22 cellular contexts compared by ENCODE assay signal in the genomic region with DNA sequence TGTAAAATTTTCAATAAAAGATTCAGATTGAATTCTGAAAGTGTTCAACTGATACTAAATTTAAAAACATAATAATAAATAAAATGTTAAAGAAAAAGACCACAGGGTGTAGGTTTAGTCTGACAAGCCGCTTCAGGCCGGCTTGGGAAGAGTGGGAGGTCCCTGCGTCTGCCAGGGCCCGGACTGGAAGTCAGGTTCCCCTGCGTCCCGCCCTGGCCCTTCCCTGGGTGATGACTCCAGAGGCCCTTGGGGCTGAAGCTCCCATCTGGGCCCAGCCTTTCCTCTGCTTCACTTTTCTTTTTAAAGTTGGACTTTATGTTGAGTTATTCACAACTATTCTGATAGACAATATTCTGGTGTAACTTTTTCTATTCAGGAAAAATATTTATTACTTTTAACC.
"Had no signal": no experiment of that assay in that cellular context is flagged by ENCODE, and none has a peak within 500 bp of the region (broad histone marks: within the 10 kb centered on the region; RNA-seq: fewer than 3 reads in every experiment).

No MANE protein-coding gene starts in this region.

- H3K4me3 ChIP-seq: MG63, Peyer's patch had no signal

- H3K27me3 ChIP-seq: MG63, Peyer's patch had no signal

- H3K27ac ChIP-seq: Peyer's patch, RWPE1 had no signal

- H3K36me3 ChIP-seq: MG63, Peyer's patch had no signal

- DNase-seq: activated CD4-positive, alpha-beta T cell treated with anti-CD3 and anti-CD28 coated beads for 1 hour; activated CD4-positive, alpha-beta T cell treated with anti-CD3 and anti-CD28 coated beads, Interleukin-2, amount 10 ng/mL, durations not matched to agents 24 days and 14 days; activated CD4-positive, alpha-beta T cell treated with anti-CD3 and anti-CD28 coated beads, Interleukin-2, amount 50 U/mL, for 48 hours; activated CD8-positive, alpha-beta memory T cell treated with anti-CD3 and anti-CD28 coated beads, Interleukin-2, amount 10 ng/mL, durations not matched to agents 7 days and 5 days; activated gamma-delta T cell; activated naive CD4-positive, alpha-beta T cell treated with anti-CD3 and anti-CD28 coated beads for 36 hours; activated T-cell treated with anti-CD3 and anti-CD28 coated beads, Interleukin-2, amount 50 U/mL, for 24 hours; amygdala; MG63; MV-4-11; NCI-H1092 treated with DMSO at 0.1 percent for 48 hours; NCI-H1417 treated with DMSO at 0.1 percent for 48 hours; NCI-H187; NCI-H2081 treated with DMSO at 0.1 percent for 48 hours; NCI-H446; NCI-H524; Peyer's patch; SIG-M5; T-helper 17 cell; T-helper 9 cell had no signal

- ATAC-seq: activated CD8-positive, alpha-beta memory T cell treated with anti-CD3 and anti-CD28 coated beads, Interleukin-2, amount 10 ng/mL, durations not matched to agents 7 days and 5 days; T-helper 17 cell; WTC11 had no signal

- H3K9me3 ChIP-seq: MG63, Peyer's patch had no signal

- H3K4me1 ChIP-seq: Peyer's patch had no signal
